ENCODE assay signal across 23 cellular contexts in the genomic region with DNA sequence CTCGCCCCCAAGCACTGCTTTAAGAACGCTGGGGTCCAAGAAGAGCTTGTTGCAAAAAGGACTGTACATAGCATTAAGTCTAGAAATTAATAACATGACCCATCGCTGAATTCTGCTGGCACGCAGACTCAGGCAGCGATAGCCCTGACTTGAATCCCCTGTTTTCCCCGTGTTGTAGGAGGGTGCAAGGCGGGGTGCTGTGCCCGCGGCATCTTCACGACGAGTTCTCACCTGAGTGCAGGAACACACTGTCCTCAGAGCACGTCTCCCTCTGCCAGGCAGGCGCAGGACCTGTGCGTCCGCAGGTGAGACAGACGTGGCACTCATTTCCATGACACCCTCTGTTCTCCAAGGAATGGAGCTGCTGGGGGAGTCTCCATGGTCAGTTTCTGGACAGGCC.
"Had no signal": no experiment of that assay in that cellular context is flagged by ENCODE, and none has a peak within 500 bp of the region (broad histone marks: within the 10 kb centered on the region; RNA-seq: fewer than 3 reads in every experiment).

No MANE protein-coding gene starts in this region.

- H3K4me1 ChIP-seq: colonic mucosa, left lung, lower lobe of right lung, prostate gland, right atrium auricular region, tibial nerve, upper lobe of right lung, uterus had no signal

- H3K36me3 ChIP-seq: colonic mucosa, gastrocnemius medialis, left lung, lower lobe of right lung, prostate gland, right atrium auricular region, thoracic aorta, tibial nerve, upper lobe of right lung, uterus had no signal

- H3K9me3 ChIP-seq: colonic mucosa, gastrocnemius medialis, left lung, lower lobe of right lung, prostate gland, right atrium auricular region, thoracic aorta, upper lobe of right lung, uterus had no signal

- FAIRE-seq: kidney had no signal

- H3K27ac ChIP-seq: colonic mucosa, epithelial cell of prostate, gastrocnemius medialis, left lung, lower lobe of right lung, prostate gland, right atrium auricular region, thoracic aorta, tibial nerve, upper lobe of right lung, uterus had no signal

- DNase-seq: colonic mucosa; effector CD8-positive, alpha-beta T cell; endodermal cell; foreskin fibroblast; gastrocnemius medialis; kidney; lower lobe of right lung; naive B cell; nephron progenitor cell; nucleus accumbens; stimulated activated CD4-positive, alpha-beta T cell treated with anti-CD3 and anti-CD28 coated beads, Interleukin-2, amount 100 ng/mL, for 24 hours; stimulated activated CD4-positive, alpha-beta T cell treated with anti-CD3 and anti-CD28 coated beads, Interleukin-4, amount 100 ng/mL, for 4 hours; stimulated activated naive CD8-positive, alpha-beta T cell treated with anti-CD3 and anti-CD28 coated beads, Interleukin-15, Interleukin-2, amounts not matched to agents 100 U/mL and 50 U/mL, for 24 hours; substantia nigra; upper lobe of right lung; uterus had no signal

- H3K4me3 ChIP-seq: colonic mucosa, gastrocnemius medialis, left lung, lower lobe of right lung, prostate gland, right atrium auricular region, smooth muscle cell, thoracic aorta, tibial nerve, upper lobe of right lung, uterus had no signal

- H3K27me3 ChIP-seq: colonic mucosa, gastrocnemius medialis, right atrium auricular region, tibial nerve, uterus had no signal

- H3K4me2 ChIP-seq: smooth muscle cell had no signal
